ENCODE assay signal across 18 cellular contexts in the genomic region with DNA sequence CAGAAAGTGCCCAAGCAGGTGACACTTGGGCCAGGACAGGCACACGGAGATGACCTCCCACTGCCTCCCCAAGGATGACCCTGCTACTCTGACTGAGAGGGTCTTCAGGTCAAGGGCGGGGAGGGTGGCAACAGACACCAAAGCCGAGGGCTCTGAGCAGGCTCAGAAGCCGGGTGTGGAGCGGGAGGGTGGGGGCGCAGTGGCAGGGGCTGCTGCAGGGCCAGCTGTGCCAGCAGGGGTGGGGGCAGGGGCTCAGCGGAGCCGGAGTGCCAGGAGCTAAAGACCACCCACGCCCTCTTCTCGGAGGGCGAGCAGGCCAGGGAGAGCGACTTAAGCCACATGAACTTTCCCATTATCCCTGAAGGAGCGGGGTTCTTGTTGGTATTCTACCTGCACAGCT.
A peak's percentile ranks its signal among the peaks of the same experiment; 100 is the strongest.
DNase-seq lines count a peak whose midpoint lies in the region; ATAC-seq, FAIRE-seq and TF ChIP-seq lines count a peak whose summit lies in the region.
"Had no signal": no experiment of that assay in that cellular context is flagged by ENCODE, and none has a peak within 500 bp of the region (broad histone marks: within the 10 kb centered on the region; RNA-seq: fewer than 3 reads in every experiment).

No MANE protein-coding gene starts in this region.

- no peak for TF ChIP-seq POLR2A in H1 (IDR thresholded peaks at IDR 0.05; ENCODE audit: control extremely low read depth in 1 of 2, low read depth in 2 of 2, low read length in 2 of 2)

- H3K27me3 Mint-ChIP-seq in osteocyte (ENCODE audit: unreplicated experiment): no peaks in the 10 kb centered on the region

- H3K27ac ChIP-seq in right cardiac atrium (ENCODE audit: low read length) (no peak overlapping the region), left ventricle myocardium inferior (replicated peaks) (no peak overlapping the region), H1 (ENCODE audit: low read depth, low read length) (no peak overlapping the region)
- H3K27ac ChIP-seq: C4-2B, GM23248 had no signal

- H4K91ac ChIP-seq in H1 (replicated peaks; ENCODE audit: insufficient read length, low read length): no peak overlapping the region

- H3K36me3 ChIP-seq in left ventricle myocardium inferior (no peaks in the 10 kb centered on the region), H1 (ENCODE audit: control insufficient read depth in 2 of 4, insufficient read depth in 4 of 4, low read length in 3 of 4) (no peaks in the 10 kb centered on the region)

- no peaks in the 10 kb centered on the region for H3K27me3 ChIP-seq in right cardiac atrium (ENCODE audit: control insufficient read depth, insufficient read depth)
- no peaks in the 10 kb centered on the region for H3K27me3 ChIP-seq in left ventricle myocardium inferior (ENCODE audit: low read depth)
- H3K27me3 ChIP-seq in H1 (replicated peaks in 1 of 4; ENCODE audit: control insufficient read depth in 3 of 4, extremely low read depth in 1 of 4, insufficient read depth in 3 of 4, low read length in 3 of 4): peaks cover 0 to 8% (median 3%) of the 10 kb centered on the region in 4 experiments; a peak in 3 of 7 replicates

- no peaks in the 10 kb centered on the region for H4K20me1 ChIP-seq in H1 (replicated peaks in 1 of 2; ENCODE audit: control insufficient read depth in 1 of 2, insufficient read depth in 2 of 2, low read length in 2 of 2)

- no peak overlapping the region for H3K56ac ChIP-seq in H1 (replicated peaks; ENCODE audit: insufficient read length, low read depth, low read length)

- H2BK120ac ChIP-seq in H1 (replicated peaks; ENCODE audit: low read depth, low read length): no peak overlapping the region

- WGBS in right cardiac atrium: 96% methylated on average over 13 of the region's 13 CpGs
- 83% methylated on average over 13 of the region's 13 CpGs; no CpG with 5 or more reads in 1 of the 2 experiments for WGBS in H1 (ENCODE audit: extremely low coverage in 1 of 2, insufficient coverage in 1 of 2, insufficient read length in 1 of 2, insufficient replicate concordance in 2 of 2, low coverage in 1 of 2, low lambda C conversion rate in 2 of 2, missing lambda C conversion rate in 1 of 2), 2 experiments

- POLR2A ChIA-PET in H1 (lab: Charles Lee; ENCODE audit: partially characterized antibody): no interaction called here

- H3K23me2 ChIP-seq in H1 (ENCODE audit: low read depth, low read length): no peaks in the 10 kb centered on the region; the same call in 1 of the 2 replicates

- TF ChIP-seq RAD21 in H1 (IDR thresholded peaks at IDR 0.05 in 1 of 2, conservative IDR thresholded peaks at IDR 0.05 in 1 of 2; ENCODE audit: low read depth in 2 of 2, low read length in 2 of 2): no peak

- TF ChIP-seq CTCF in left ventricle myocardium inferior (IDR thresholded peaks at IDR 0.05; ENCODE audit: borderline replicate concordance) (no peak), H1 (IDR thresholded peaks at IDR 0.05; ENCODE audit: control extremely low read depth in 1 of 3, insufficient read depth in 1 of 3, low read depth in 1 of 3, low read length in 3 of 3) (no peak), osteocyte (IDR thresholded peaks at IDR 0.05) (no peak)

- ATAC-seq in right cardiac atrium: no peak
- ATAC-seq: CD8-positive, alpha-beta T cell had no signal

- no peak overlapping the region for H3K23ac ChIP-seq in H1 (ENCODE audit: insufficient read length)

- H3K79me2 ChIP-seq in H1 (ENCODE audit: control insufficient read depth in 1 of 2, insufficient read depth in 2 of 2, low read length in 2 of 2): no peaks in the 10 kb centered on the region

- no peak overlapping the region for H3K14ac ChIP-seq in H1 (ENCODE audit: insufficient read length)

- no peak overlapping the region for H2BK20ac ChIP-seq in H1 (ENCODE audit: low read length)

- H3K4me1 Mint-ChIP-seq in osteocyte (ENCODE audit: unreplicated experiment): peaks cover 56% of the 10 kb centered on the region

- H3K9me3 Mint-ChIP-seq in osteocyte (ENCODE audit: unreplicated experiment): no peaks in the 10 kb centered on the region
- H3K9me3 Mint-ChIP-seq: CD8-positive, alpha-beta T cell; H9 had no signal

- H3K4ac ChIP-seq in H1 (replicated peaks; ENCODE audit: insufficient read length, low read depth, low read length): no peak overlapping the region

- no peak overlapping the region for H2BK12ac ChIP-seq in H1 (ENCODE audit: low read depth, low read length)

- CTCF ChIA-PET in H1 (lab: Charles Lee; ENCODE audit: partially characterized antibody): interaction anchor here (1.6 to 6.6 kb wide), 2 partner anchors 13 to 46 kb away, joined by 5 to 75 read pairs; no protein-coding TSS in a partner anchor

- no peaks in the 10 kb centered on the region; the same call in 1 of the 2 replicates for H3K79me1 ChIP-seq in H1 (ENCODE audit: low read depth, low read length)

- intact Hi-C loops in right cardiac atrium (cut with DNase I) (no loop called here), left ventricle myocardium inferior (cut with micrococcal nuclease) (no loop called here)

- DNase-seq in right cardiac atrium (peak in 2 of 3 donors; percentile 46 to 59), left ventricle myocardium inferior (no peak), H1 (ENCODE audit: low read depth in 1 of 2, low spot score in 2 of 2) (no peak), osteocyte (ENCODE audit: extremely low spot score, unreplicated experiment) (no peak), SK-N-DZ (ENCODE audit: low spot score) (no peak), foreskin melanocyte (no peak), NCI-H526 (lab: John Stamatoyannopoulos, UW) (no peak)
- DNase-seq: CD8-positive, alpha-beta T cell; COR-L47; DMS153; DND-41; GDM1; GM23248; H9; KBM-7 had no signal

- peak overlapping the region; percentile 1 for H3K27ac Mint-ChIP-seq in osteocyte (ENCODE audit: unreplicated experiment)
- H3K27ac Mint-ChIP-seq: CD8-positive, alpha-beta T cell had no signal

- H4K5ac ChIP-seq in H1 (ENCODE audit: insufficient read length, low read depth, low read length): no peak overlapping the region

- H3K4me3 ChIP-seq in right cardiac atrium (ENCODE audit: low read length) (no peak overlapping the region), left ventricle myocardium inferior (no peak overlapping the region), H1 (ENCODE audit: extremely low read depth in 1 of 4, insufficient read depth in 2 of 4, low read depth in 3 of 4, low read length in 4 of 4) (no peak overlapping the region)
- H3K4me3 ChIP-seq: GM23248 had no signal

- no peak for FAIRE-seq in H1 (lab: Jason Lieb, UNC)
- FAIRE-seq: D721Med, GM12892 had no signal

- no peaks in the 10 kb centered on the region for H3K36me3 Mint-ChIP-seq in osteocyte (ENCODE audit: unreplicated experiment)
- H3K36me3 Mint-ChIP-seq: CD8-positive, alpha-beta T cell had no signal

- H3K9ac ChIP-seq in H1 (replicated peaks in 1 of 4; ENCODE audit: extremely low read depth in 1 of 4, low read depth in 3 of 4, low read length in 3 of 4): no peak overlapping the region
- H3K9ac ChIP-seq: GM23248 had no signal

- H3K18ac ChIP-seq in H1 (ENCODE audit: extremely low read depth, low read length): 0 out of 2 replicates have a peak overlapping the region, but pooled peaks have one; percentile 32

- no peak overlapping the region for H4K8ac ChIP-seq in H1 (ENCODE audit: extremely low read depth, insufficient read depth, low read length)

- H3K9me3 ChIP-seq in right cardiac atrium (ENCODE audit: control insufficient read depth, low read length): no peaks in the 10 kb centered on the region
- no peaks in the 10 kb centered on the region for H3K9me3 ChIP-seq in left ventricle myocardium inferior (replicated peaks)
- no peaks in the 10 kb centered on the region for H3K9me3 ChIP-seq in H1 (ENCODE audit: insufficient read depth in 2 of 2, low read depth in 1 of 2, low read length in 1 of 2)

- H3K4me2 ChIP-seq in H1 (ENCODE audit: insufficient read depth in 1 of 2, low read depth in 2 of 2, low read length in 2 of 2): no peak overlapping the region

- peak overlapping the region; percentile 65; the same call in 1 of the 2 replicates for H2AK5ac ChIP-seq in H1 (ENCODE audit: low read depth, low read length)

- TF ChIP-seq EP300 in H1 (IDR thresholded peaks at IDR 0.05; ENCODE audit: borderline replicate concordance in 1 of 2, low read depth in 2 of 2, low read length in 2 of 2): no peak

- no peak overlapping the region for H3K4me3 Mint-ChIP-seq in osteocyte (ENCODE audit: unreplicated experiment)
- H3K4me3 Mint-ChIP-seq: CD8-positive, alpha-beta T cell; H9 had no signal

- peak overlapping the region; percentile 46; the same call in 1 of the 2 replicates for H2BK15ac ChIP-seq in H1 (ENCODE audit: low read length)

- H2BK5ac ChIP-seq in H1 (ENCODE audit: low read depth, low read length): no peak overlapping the region

- H2AFZ ChIP-seq in H1 (ENCODE audit: low read length): no peak overlapping the region

- H3K4me1 ChIP-seq in right cardiac atrium (ENCODE audit: control insufficient read depth, insufficient read depth, low read length) (no peaks in the 10 kb centered on the region), left ventricle myocardium inferior (peaks cover 27% of the 10 kb centered on the region), H1 (replicated peaks in 1 of 4; ENCODE audit: control insufficient read depth in 3 of 4, insufficient read depth in 4 of 4, low read length in 3 of 4) (peaks cover 0 to 12% (median 9%) of the 10 kb centered on the region in 4 experiments; a peak in 6 of 7 replicates)

TF ChIP-seq in H1, 55 proteins besides CTCF, POLR2A, EP300 and RAD21:
- TF ChIP-seq RFX5 (IDR thresholded peaks at IDR 0.05; ENCODE audit: borderline replicate concordance, low read depth, low read length) (no peak), SP4 (IDR thresholded peaks at IDR 0.05; ENCODE audit: low read length) (no peak), SUZ12 (IDR thresholded peaks at IDR 0.05; ENCODE audit: low read length) (no peak), CREB1 (IDR thresholded peaks at IDR 0.05) (no peak)

Comparison
In these comparisons a context has a peak if more than half of its experiments do, and no peak if none do; other contexts are left out.
1. DNase-seq: peak in right cardiac atrium (2 of 3); none in left ventricle myocardium inferior (single experiment), H1 (0 of 2), osteocyte (single experiment), SK-N-DZ (single experiment), foreskin melanocyte (single experiment) and NCI-H526 (0 of 2).